Comparison of ENCODE assay signal across 1 cellular context in genomic region chr14:78092040-78092439, GRCh38.
TF ChIP-seq lines count a peak whose summit lies in the region.

No MANE protein-coding gene starts in this region.

TF ChIP-seq in HepG2, 621 proteins besides CTCF, POLR2A, EP300 and RAD21:
- TF ChIP-seq RARG (CRISPR knock-in tag; IDR thresholded peaks at IDR 0.05; ENCODE audit: low read depth) (no peak), ELK4 (CRISPR knock-in tag; IDR thresholded peaks at IDR 0.05; ENCODE audit: borderline replicate concordance) (no peak), ZNF17 (CRISPR knock-in tag; IDR thresholded peaks at IDR 0.05) (no peak), ARNT (IDR thresholded peaks at IDR 0.05) (no peak)
